Comparison of ENCODE assay signal across 8 cellular contexts in the genomic region with DNA sequence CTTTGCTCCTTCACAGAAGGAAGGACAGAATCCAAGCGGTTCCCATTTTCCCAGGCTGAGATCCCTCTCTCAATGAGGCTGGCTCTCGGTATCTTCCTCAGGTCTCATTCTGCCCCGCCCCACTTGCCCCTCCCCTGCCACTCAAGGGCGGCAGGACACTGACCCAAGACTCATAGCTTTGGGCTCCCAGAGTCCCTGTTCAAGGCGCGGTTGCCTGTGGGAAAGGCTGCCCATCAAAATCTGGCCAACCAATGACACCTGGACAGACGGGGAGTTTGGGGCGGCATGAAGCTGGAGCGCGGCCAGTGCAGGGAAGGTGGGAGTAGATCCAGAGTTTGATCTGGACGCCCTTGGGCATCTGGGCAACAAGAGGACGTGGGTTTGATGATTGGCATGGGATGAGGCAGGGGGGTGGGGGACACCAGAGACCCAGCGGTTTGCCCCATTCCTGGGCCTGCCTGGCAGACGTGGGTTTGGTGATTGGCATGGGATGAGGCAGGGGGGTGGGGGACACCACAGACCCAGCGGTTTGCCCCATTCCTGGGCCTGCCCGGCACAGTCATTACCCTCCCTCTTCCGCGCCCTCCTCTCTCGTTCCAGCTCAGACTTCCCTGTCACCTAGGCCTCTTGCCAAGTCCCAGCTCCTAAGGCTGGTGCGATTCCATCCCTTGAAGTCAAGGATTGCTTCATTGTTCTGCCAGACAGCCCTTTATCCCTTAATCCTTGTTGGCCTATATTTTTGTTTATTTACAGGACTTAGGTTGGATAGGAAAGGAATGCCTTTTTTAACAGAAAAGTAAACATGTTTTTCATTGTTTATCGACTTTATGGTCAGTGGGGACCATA.
DNase-seq lines count a peak whose midpoint lies in the region; ATAC-seq, FAIRE-seq and TF ChIP-seq lines count a peak whose summit lies in the region.

No MANE protein-coding gene starts in this region.

- FAIRE-seq in HTR-8/SVneo (lab: Jason Lieb, UNC): no peak

- peaks cover 7% of the 10 kb centered on the region for H3K36me3 Mint-ChIP-seq in MCF 10A (ENCODE audit: insufficient read depth, unreplicated experiment)

- TSS peak; percentile 46 for BruUV-seq in MCF 10A (replicated peaks; lab: Mats Ljungman, UMichigan)

- CTCF ChIA-PET in MCF 10A (lab: Yijun Ruan, JAX): interaction anchor here (0.5 to 6.2 kb wide), 22 partner anchors 15 to 547 kb away, joined by 3 to 90 read pairs (median 3); a partner anchor contains a TSS

- no peak for TF ChIP-seq CTCF in MCF 10A (IDR thresholded peaks at IDR 0.05; ENCODE audit: unreplicated experiment)

- POLR2A ChIA-PET in MCF 10A (lab: Yijun Ruan, JAX): interaction anchor here (0.6 to 15.3 kb wide), 39 partner anchors 9 to 1022 kb away, joined by 3 to 336 read pairs (median 6); a partner anchor contains a TSS

- peak overlapping the region; percentile 85 for H3K4me3 Mint-ChIP-seq in MCF 10A (ENCODE audit: unreplicated experiment)

- no peaks in the 10 kb centered on the region for H3K9me3 Mint-ChIP-seq in MCF 10A (ENCODE audit: unreplicated experiment)

- no peaks in the 10 kb centered on the region for H3K27me3 Mint-ChIP-seq in MCF 10A (ENCODE audit: insufficient read depth, unreplicated experiment)

- no peaks in the 10 kb centered on the region for H3K27me3 ChIP-seq in layer of hippocampus (ENCODE audit: control insufficient read depth, insufficient read depth, low read length)

- H3K4me1 Mint-ChIP-seq in MCF 10A (ENCODE audit: insufficient read depth, unreplicated experiment): peaks cover 36% of the 10 kb centered on the region

- DNase-seq in AG20443 (ENCODE audit: low spot score) (peak; percentile 88), HTR-8/SVneo (ENCODE audit: insufficient read length, low spot score) (peak; percentile 63), MCF 10A (ENCODE audit: unreplicated experiment) (peak; percentile 98), superior temporal gyrus (ENCODE audit: extremely low spot score) (peak; percentile 38), SHP77 treated with DMSO at 0.1 percent for 48 hours (lab: John Stamatoyannopoulos, UW) (no peak)

- ATAC-seq in HG03457 (IDR thresholded peaks at IDR 0.05; ENCODE audit: unreplicated experiment) (no peak), HG03196 (IDR thresholded peaks at IDR 0.05; ENCODE audit: unreplicated experiment) (no peak)

- peak overlapping the region; percentile 83 for H3K27ac ChIP-seq in layer of hippocampus (ENCODE audit: low read depth, low read length)

- peak overlapping the region; percentile 90 for H3K27ac Mint-ChIP-seq in MCF 10A (ENCODE audit: low read depth, unreplicated experiment)

- intact Hi-C loops in MCF 10A (cut with micrococcal nuclease): loop anchor here (1.0 to 10.0 kb wide), 7 partner anchors 180 to 1012 kb away; a partner anchor contains a TSS
